ENCODE assay signal across 10 cellular contexts in the genomic region with DNA sequence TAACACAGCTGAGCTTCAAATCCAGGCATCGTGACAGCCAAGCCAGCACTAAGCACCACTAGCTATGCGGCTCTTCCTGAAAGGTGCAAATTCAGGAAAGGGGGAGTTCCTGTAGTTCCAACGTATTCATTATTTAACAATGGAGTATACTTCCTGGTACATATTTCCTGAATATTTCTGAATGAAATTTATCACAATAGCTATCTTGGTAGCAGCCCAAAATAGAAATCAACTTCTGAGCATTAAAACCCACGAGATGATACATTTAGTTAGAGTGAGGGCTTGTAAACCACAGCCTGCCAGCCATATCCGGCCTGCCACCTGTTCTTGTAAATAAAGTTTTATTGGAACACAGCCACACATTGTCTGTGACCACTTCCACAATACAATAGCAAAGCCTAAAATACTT.
A peak's percentile ranks its signal among the peaks of the same experiment; 100 is the strongest.
DNase-seq lines count a peak whose midpoint lies in the region; ATAC-seq, FAIRE-seq and TF ChIP-seq lines count a peak whose summit lies in the region.
"Had no signal": no experiment of that assay in that cellular context is flagged by ENCODE, and none has a peak within 500 bp of the region (broad histone marks: within the 10 kb centered on the region; RNA-seq: fewer than 3 reads in every experiment).

No MANE protein-coding gene starts in this region.

- ATAC-seq in GM21367 (IDR thresholded peaks at IDR 0.05; ENCODE audit: unreplicated experiment) (peak; percentile 46), HG02610 (IDR thresholded peaks at IDR 0.05; ENCODE audit: unreplicated experiment) (no peak), GM18870 (IDR thresholded peaks at IDR 0.05; ENCODE audit: unreplicated experiment) (no peak), HG03196 (IDR thresholded peaks at IDR 0.05; ENCODE audit: unreplicated experiment) (no peak)

- no peak overlapping the region for H3K9ac ChIP-seq in endothelial cell of umbilical vein (replicated peaks; ENCODE audit: extremely low read depth, insufficient read depth, low read length)

- no peak for TF ChIP-seq POLR2A in endothelial cell of umbilical vein (IDR thresholded peaks at IDR 0.05; ENCODE audit: low read depth, low read length)

- TF ChIP-seq CTCF in Calu3 (IDR thresholded peaks at IDR 0.05; ENCODE audit: unreplicated experiment) (no peak), endothelial cell of umbilical vein (IDR thresholded peaks at IDR 0.05; ENCODE audit: extremely low read depth in 1 of 2, insufficient read depth in 1 of 2, low read depth in 1 of 2, low read length in 2 of 2) (no peak), foreskin fibroblast (IDR thresholded peaks at IDR 0.05; ENCODE audit: low read depth, low read length) (no peak)

- BruUV-seq in Calu3 (replicated peaks; lab: Mats Ljungman, UMichigan) = no TSS peak
- no TSS peak for BruUV-seq in endothelial cell of umbilical vein (replicated peaks; lab: Mats Ljungman, UMichigan)

- H3K9me1 ChIP-seq in endothelial cell of umbilical vein (replicated peaks; ENCODE audit: control insufficient read depth, extremely low read depth, insufficient read depth, low read length) = no peaks in the 10 kb centered on the region

- H3K79me2 ChIP-seq in endothelial cell of umbilical vein (ENCODE audit: control insufficient read depth, insufficient read depth, low read length) = peaks cover 26% of the 10 kb centered on the region

- dilution Hi-C loops in endothelial cell of umbilical vein (cut with MboI; ENCODE audit: extremely low pct_ligation_motif_present, low sequenced_read_pairs) = no loop called here

- intact Hi-C loops in Calu3 (cut with micrococcal nuclease; ENCODE audit: unreplicated experiment) = no loop called here
- intact Hi-C loops in endothelial cell of umbilical vein (cut with micrococcal nuclease) = loop anchor here (1.0 to 5.0 kb wide), 5 partner anchors 10 to 34 kb away; no protein-coding TSS in a partner anchor

- H3K36me3 Mint-ChIP-seq in Calu3 (ENCODE audit: insufficient read depth, unreplicated experiment) = peaks cover 61% of the 10 kb centered on the region

- peaks cover 55% of the 10 kb centered on the region for H3K4me1 Mint-ChIP-seq in Calu3 (ENCODE audit: low read depth, unreplicated experiment)

- H2AFZ ChIP-seq in endothelial cell of umbilical vein (ENCODE audit: low read depth, low read length) = no peak overlapping the region

- peaks cover 5% of the 10 kb centered on the region for H3K9me3 Mint-ChIP-seq in Calu3 (ENCODE audit: low read depth, unreplicated experiment)

- H4K20me1 ChIP-seq in endothelial cell of umbilical vein (replicated peaks; ENCODE audit: control insufficient read depth, extremely low read depth, insufficient read depth, low read length) = no peaks in the 10 kb centered on the region

- peak overlapping the region; percentile 64 for H3K27ac ChIP-seq in endothelial cell of umbilical vein (ENCODE audit: insufficient read depth, low read depth, low read length)
- H3K27ac ChIP-seq: psoas muscle had no signal

- no peak overlapping the region for H3K27ac Mint-ChIP-seq in Calu3 (ENCODE audit: unreplicated experiment)

- DNase-seq in Calu3 = peak; percentile 26
- peak; percentile 32 for DNase-seq in OCI-M1 (lab: John Stamatoyannopoulos, UW)
- DNase-seq in endothelial cell of umbilical vein (ENCODE audit: low read depth, low spot score) = peak; percentile 93
- DNase-seq in foreskin fibroblast = no peak
- DNase-seq: psoas muscle; stimulated activated CD8-positive, alpha-beta memory T cell treated with anti-CD3 and anti-CD28 coated beads, Interleukin-4, amount 100 ng/mL, for 48 hours had no signal

- no peaks in the 10 kb centered on the region for H3K9me3 ChIP-seq in endothelial cell of umbilical vein (replicated peaks; ENCODE audit: control insufficient read depth, insufficient read depth, low read length)
- H3K9me3 ChIP-seq: psoas muscle had no signal

- H3K4me1 ChIP-seq in endothelial cell of umbilical vein (ENCODE audit: control insufficient read depth, extremely low read depth, insufficient read depth, low read length) = peaks cover 37% of the 10 kb centered on the region

- H3K36me3 ChIP-seq in endothelial cell of umbilical vein (ENCODE audit: control insufficient read depth in 2 of 2, extremely low read depth in 1 of 2, insufficient read depth in 2 of 2, low read length in 2 of 2) = peaks cover 5% of the 10 kb centered on the region in 2 experiments

- H3K4me3 Mint-ChIP-seq in Calu3 (ENCODE audit: low read depth, unreplicated experiment) = no peak overlapping the region

- POLR2A ChIA-PET in endothelial cell of umbilical vein (lab: Charles Lee) = interaction anchor here (0.5 to 0.6 kb wide), 2 partner anchors 18 to 26 kb away, joined by 4 to 6 read pairs; no protein-coding TSS in a partner anchor

- H3K27me3 ChIP-seq in endothelial cell of umbilical vein (ENCODE audit: control insufficient read depth in 2 of 2, insufficient read depth in 2 of 2, low read length in 2 of 2) = no peaks in the 10 kb centered on the region

- peak overlapping the region; percentile 39 for H3K4me2 ChIP-seq in endothelial cell of umbilical vein (ENCODE audit: insufficient read depth, low read length)

- H3K27me3 Mint-ChIP-seq in Calu3 (ENCODE audit: unreplicated experiment) = no peaks in the 10 kb centered on the region

- peak; percentile 82 for FAIRE-seq in endothelial cell of umbilical vein (lab: Jason Lieb, UNC)

- CTCF ChIA-PET in Calu3 (lab: Charles Lee) = interaction anchor here (1.8 kb wide), 1 partner anchor 10 kb away, joined by 4 read pairs; no protein-coding TSS in a partner anchor
- CTCF ChIA-PET in endothelial cell of umbilical vein (lab: Charles Lee) = interaction anchor here (1.0 to 2.0 kb wide), 9 partner anchors 10 to 464 kb away, joined by 3 to 14 read pairs (median 4); no protein-coding TSS in a partner anchor

- peak overlapping the region in 1 of 3 experiments; percentile 6 for H3K4me3 ChIP-seq in endothelial cell of umbilical vein (replicated peaks in 1 of 3; ENCODE audit: insufficient read depth in 1 of 3, low read depth in 1 of 3, low read length in 3 of 3)
- no peak overlapping the region for H3K4me3 ChIP-seq in foreskin fibroblast (ENCODE audit: low read depth in 1 of 2, low read length in 2 of 2)
- H3K4me3 ChIP-seq: psoas muscle had no signal

TF ChIP-seq in endothelial cell of umbilical vein, 7 proteins besides CTCF, POLR2A, EP300 and RAD21:
- TF ChIP-seq EZH2 (IDR thresholded peaks at IDR 0.05; ENCODE audit: borderline replicate concordance, low read depth, low read length, severe bottlenecking) = no peak
- TF ChIP-seq FOS (IDR thresholded peaks at IDR 0.05; ENCODE audit: borderline replicate concordance, insufficient read depth, low read length) = peak; percentile 18
- TF ChIP-seq GATA2 (IDR thresholded peaks at IDR 0.05; ENCODE audit: insufficient read depth, insufficient read length, low read depth, low read length) = peak; percentile 91
- TF ChIP-seq JUN (IDR thresholded peaks at IDR 0.05; ENCODE audit: borderline replicate concordance, insufficient read depth, insufficient read length, low read depth) = peak; percentile 44
- peak; percentile 20 for TF ChIP-seq MYC (IDR thresholded peaks at IDR 0.05; ENCODE audit: low read depth, low read length)
- TF ChIP-seq, protein P1, sequence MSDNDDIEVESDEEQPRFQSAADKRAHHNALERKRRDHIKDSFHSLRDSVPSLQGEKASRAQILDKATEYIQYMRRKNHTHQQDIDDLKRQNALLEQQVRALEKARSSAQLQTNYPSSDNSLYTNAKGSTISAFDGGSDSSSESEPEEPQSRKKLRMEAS (IDR thresholded peaks at IDR 0.05; ENCODE audit: insufficient read depth, insufficient read length) = no peak
- peak; percentile 80 for TF ChIP-seq POLR2AphosphoS5 (IDR thresholded peaks at IDR 0.05; ENCODE audit: insufficient read depth, low read depth, low read length)

Comparison
In these comparisons a context has a peak if more than half of its experiments do, and no peak if none do; other contexts are left out.
1. DNase-seq: peak in Calu3 (single experiment), OCI-M1 (single experiment) and endothelial cell of umbilical vein (single experiment); none in foreskin fibroblast (0 of 2).